In genomic region chr3:178436773-178437172, GRCh38 we compare ENCODE assay signal across 8 cellular contexts.
DNase-seq lines count a peak whose midpoint lies in the region; ATAC-seq and TF ChIP-seq lines count a peak whose summit lies in the region.

No MANE protein-coding gene starts in this region.

- H3K27me3 Mint-ChIP-seq in activated T-cell treated with anti-CD3 and anti-CD28 coated beads, Interleukin-2, amount 50 U/mL, for 24 hours = peaks cover 3% of the 10 kb centered on the region

- intact Hi-C loops in Panc1 (cut with micrococcal nuclease; ENCODE audit: unreplicated experiment) (loop anchor here (2.0 kb wide), 1 partner anchor 530 kb away; no protein-coding TSS in a partner anchor), esophagus squamous epithelium (cut with DNase I) (loop anchor here (10.0 kb wide), 1 partner anchor 528 kb away; no protein-coding TSS in a partner anchor), ovary (cut with DNase I) (loop anchor here in 2 of 4 donors (5.0 to 10.0 kb wide), 2 partner anchors 528 to 531 kb away; no protein-coding TSS in a partner anchor)

- H3K27me3 ChIP-seq in Panc1 (ENCODE audit: control insufficient read depth, insufficient read depth, low read length) = no peaks in the 10 kb centered on the region
- no peaks in the 10 kb centered on the region for H3K27me3 ChIP-seq in esophagus squamous epithelium
- no peaks in the 10 kb centered on the region for H3K27me3 ChIP-seq in ovary

- TF ChIP-seq EP300 in ovary (IDR thresholded peaks at IDR 0.05) = no peak

- H3K4me1 ChIP-seq in Panc1 (ENCODE audit: control insufficient read depth, insufficient read depth, low read length) (no peaks in the 10 kb centered on the region), esophagus squamous epithelium (peaks cover 0 to 8% (median 0%) of the 10 kb centered on the region in 3 donors), ovary (ENCODE audit: insufficient read depth) (no peaks in the 10 kb centered on the region)

- no peak overlapping the region for H3K4me3 Mint-ChIP-seq in activated T-cell treated with anti-CD3 and anti-CD28 coated beads, Interleukin-2, amount 50 U/mL, for 24 hours

- H3K4me1 Mint-ChIP-seq in activated T-cell treated with anti-CD3 and anti-CD28 coated beads, Interleukin-2, amount 50 U/mL, for 24 hours (ENCODE audit: low read depth) = no peaks in the 10 kb centered on the region

- TF ChIP-seq POLR2A in esophagus squamous epithelium (IDR thresholded peaks at IDR 0.05) = no peak
- no peak for TF ChIP-seq POLR2A in ovary (IDR thresholded peaks at IDR 0.05)

- H3K9me3 ChIP-seq in Panc1 (ENCODE audit: control insufficient read depth, insufficient read depth, low read depth, low read length) = no peaks in the 10 kb centered on the region
- H3K9me3 ChIP-seq in esophagus squamous epithelium = no peaks in the 10 kb centered on the region
- H3K9me3 ChIP-seq in ovary = no peaks in the 10 kb centered on the region

- DNase-seq in AG09319 (ENCODE audit: extremely low read depth, low read depth) = no peak
- DNase-seq in Jurkat, Clone E6-1 (ENCODE audit: low read depth, low spot score) = peak; percentile 36
- DNase-seq in Panc1 (ENCODE audit: low read depth, low spot score) = no peak
- DNase-seq in esophagus squamous epithelium (lab: John Stamatoyannopoulos, UW) = no peak
- DNase-seq in ovary = no peak
- DNase-seq in activated T-cell treated with anti-CD3 and anti-CD28 coated beads, Interleukin-2, amount 50 U/mL, for 24 hours = no peak

- no peaks in the 10 kb centered on the region for H3K9me3 Mint-ChIP-seq in activated T-cell treated with anti-CD3 and anti-CD28 coated beads, Interleukin-2, amount 50 U/mL, for 24 hours

- in situ Hi-C loops in Panc1 (cut with HindIII; ENCODE audit: low pct_unique_long_range_greater_than_20kb, low sequenced_read_pairs) = no loop called here

- no peak overlapping the region for H3K27ac ChIP-seq in Panc1 (ENCODE audit: low read length)
- H3K27ac ChIP-seq in esophagus squamous epithelium = no peak overlapping the region
- H3K27ac ChIP-seq in ovary = no peak overlapping the region

- CTCF ChIA-PET in Panc1 (lab: Charles Lee) = interaction anchor here (0.8 kb wide), 1 partner anchor 885 kb away, joined by 3 read pairs; no protein-coding TSS in a partner anchor

- POLR2A ChIA-PET in Panc1 (lab: Charles Lee) = no interaction called here

- H3K27ac Mint-ChIP-seq in activated T-cell treated with anti-CD3 and anti-CD28 coated beads, Interleukin-2, amount 50 U/mL, for 24 hours = no peak overlapping the region

- no TSS peak for BruUV-seq in Panc1 (replicated peaks; lab: Mats Ljungman, UMichigan)

- H3K36me3 Mint-ChIP-seq in activated T-cell treated with anti-CD3 and anti-CD28 coated beads, Interleukin-2, amount 50 U/mL, for 24 hours (ENCODE audit: low read depth) = no peaks in the 10 kb centered on the region

- H3K36me3 ChIP-seq in Panc1 (ENCODE audit: control insufficient read depth, insufficient read depth, low read length) = no peaks in the 10 kb centered on the region
- no peaks in the 10 kb centered on the region for H3K36me3 ChIP-seq in esophagus squamous epithelium
- no peaks in the 10 kb centered on the region for H3K36me3 ChIP-seq in ovary

- 18 to 19% methylated on average over 3 of the region's 3 CpGs for WGBS in esophagus squamous epithelium, 2 donors
- 29 to 32% (median 32%) methylated on average over 3 of the region's 3 CpGs for WGBS in ovary, 3 donors

- H3K4me3 ChIP-seq in Jurkat, Clone E6-1 (ENCODE audit: low read length) = no peak overlapping the region
- H3K4me3 ChIP-seq in Panc1 (ENCODE audit: low read depth in 2 of 2, low read length in 2 of 2) (no peak overlapping the region), esophagus squamous epithelium (no peak overlapping the region), ovary (no peak overlapping the region)

- peak; percentile 69 for ATAC-seq in GM18861 (IDR thresholded peaks at IDR 0.05; ENCODE audit: unreplicated experiment)
- no peak for ATAC-seq in Panc1
- ATAC-seq in GM19397 (IDR thresholded peaks at IDR 0.05; ENCODE audit: unreplicated experiment) = no peak

- TF ChIP-seq CTCF in AG09319 (IDR thresholded peaks at IDR 0.05; ENCODE audit: low read depth, low read length) = peak; percentile 60
- TF ChIP-seq CTCF in Panc1 (IDR thresholded peaks at IDR 0.05) = peak; percentile 78
- peak in 5 of 6 experiments; percentile 36 to 63 (median 55) for TF ChIP-seq CTCF in esophagus squamous epithelium (IDR thresholded peaks at IDR 0.05)
- peak in 2 of 3 donors; percentile 21 for TF ChIP-seq CTCF in ovary (IDR thresholded peaks at IDR 0.05)

Comparison
In these comparisons a context has a peak if more than half of its experiments do, and no peak if none do; other contexts are left out.
1. CTCF ChIP-seq: peak in every context shown above with its lines; median percentile 78 in Panc1; 60 in AG09319; 55 in esophagus squamous epithelium; 21 in ovary.